Comparison of ENCODE assay signal across 20 cellular contexts in the genomic region with DNA sequence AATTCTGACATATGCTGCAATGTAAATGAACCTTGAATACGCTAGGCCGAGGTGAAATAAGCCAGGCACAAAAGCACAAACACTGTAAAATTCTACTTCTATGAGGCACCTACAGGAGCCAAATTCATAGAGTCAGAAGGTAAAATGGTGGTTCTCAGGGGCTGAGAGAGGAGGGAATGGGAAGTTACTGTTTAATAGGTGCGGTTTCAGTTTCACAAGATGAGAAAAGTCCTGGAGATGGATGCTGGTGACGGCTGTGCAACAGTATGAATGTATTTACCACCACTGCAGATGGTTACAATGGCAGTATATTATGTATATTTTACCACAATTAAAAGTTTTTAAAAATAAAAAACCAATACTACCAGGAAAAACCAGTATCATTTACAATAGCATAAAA. TPM values are rescaled to one million over a fixed set of nuclear protein-coding genes. Genes with fewer than 3 reads are reported as not detected.
A peak's percentile ranks its signal among the peaks of the same experiment; 100 is the strongest.
DNase-seq lines count a peak whose midpoint lies in the region; ATAC-seq and FAIRE-seq lines count a peak whose summit lies in the region.
"Had no signal": no experiment of that assay in that cellular context is flagged by ENCODE, and none has a peak within 500 bp of the region (broad histone marks: within the 10 kb centered on the region; RNA-seq: fewer than 3 reads in every experiment).

No MANE protein-coding gene starts in this region.

- DNase-seq in GM18507 (ENCODE audit: extremely low spot score, insufficient read length, low read depth) (no peak), RPMI8226 (peak; percentile 78), immature natural killer cell (no peak), cardiac septum (ENCODE audit: low spot score) (no peak)
- no peak for DNase-seq in activated CD4-positive, alpha-beta T cell treated with anti-CD3 and anti-CD28 coated beads for 36 hours
- no peak for DNase-seq in activated CD4-positive, alpha-beta T cell treated with anti-CD3 and anti-CD28 coated beads for 48 hours
- DNase-seq: activated CD4-positive, alpha-beta T cell treated with anti-CD3 and anti-CD28 coated beads, Interleukin-2, amount 50 U/mL, for 1 hour; activated gamma-delta T cell treated with Interleukin-2 at 50 U/mL for 16 hours; endodermal cell; foreskin keratinocyte; NCI-H1105; NCI-H345 had no signal

- intact Hi-C loops in activated CD4-positive, alpha-beta T cell treated with anti-CD3 and anti-CD28 coated beads for 36 hours (cut with DNase I, micrococcal nuclease): no loop called here
- intact Hi-C loops in cardiac septum (cut with DNase I): no loop called here

- no peak overlapping the region for H3K9ac ChIP-seq in BLaER1

- no peaks in the 10 kb centered on the region for H3K9me3 Mint-ChIP-seq in immature natural killer cell
- H3K9me3 Mint-ChIP-seq in activated CD4-positive, alpha-beta T cell treated with anti-CD3 and anti-CD28 coated beads for 36 hours (ENCODE audit: low read depth): no peaks in the 10 kb centered on the region
- H3K9me3 Mint-ChIP-seq: endodermal cell; T-helper 1 cell treated with Interleukin-12 subunit alpha and Interleukin-12 subunit beta and Interleukin-4 antibody, amounts not matched to agents 30 μg/mL and 1 μg/mL, for 36 hours had no signal

- H3K9me3 ChIP-seq in BLaER1: no peaks in the 10 kb centered on the region
- H3K9me3 ChIP-seq: pancreas, thoracic aorta had no signal

- H3K4me3 ChIP-seq in BLaER1: no peak overlapping the region
- H3K4me3 ChIP-seq: pancreas, thoracic aorta had no signal

- FAIRE-seq in GM18507 (lab: Jason Lieb, UNC): peak; percentile 84
- FAIRE-seq: GM12891, islet of Langerhans, pancreas had no signal

- peaks cover 16 to 20% (median 18%) of the 10 kb centered on the region in 3 donors for H3K27me3 Mint-ChIP-seq in immature natural killer cell (ENCODE audit: low read depth in 3 of 3)
- H3K27me3 Mint-ChIP-seq in activated CD4-positive, alpha-beta T cell treated with anti-CD3 and anti-CD28 coated beads for 36 hours: no peaks in the 10 kb centered on the region

- peak overlapping the region in 1 of 5 donors; percentile 43 for H3K4me3 Mint-ChIP-seq in immature natural killer cell
- H3K4me3 Mint-ChIP-seq in activated CD4-positive, alpha-beta T cell treated with anti-CD3 and anti-CD28 coated beads for 36 hours: no peak overlapping the region
- H3K4me3 Mint-ChIP-seq: endodermal cell had no signal

- CTCF ChIA-PET in activated CD4-positive, alpha-beta T cell treated with anti-CD3 and anti-CD28 coated beads for 36 hours (lab: Charles Lee): interaction anchor here (0.6 to 2.5 kb wide), 5 partner anchors 9 to 45 kb away, joined by 3 to 14 read pairs (median 9); no protein-coding TSS in a partner anchor

- H3K27ac ChIP-seq in BLaER1: no peak overlapping the region
- H3K27ac ChIP-seq: foreskin keratinocyte, pancreas, thoracic aorta had no signal

- no peaks in the 10 kb centered on the region for H3K36me3 ChIP-seq in BLaER1
- H3K36me3 ChIP-seq: pancreas, thoracic aorta had no signal

- peak overlapping the region; percentile 99 to 100 (median 100) for H3K27ac Mint-ChIP-seq in immature natural killer cell
- H3K27ac Mint-ChIP-seq in activated CD4-positive, alpha-beta T cell treated with anti-CD3 and anti-CD28 coated beads for 36 hours: no peak overlapping the region
- H3K27ac Mint-ChIP-seq: endodermal cell; T-helper 1 cell treated with Interleukin-12 subunit alpha and Interleukin-12 subunit beta and Interleukin-4 antibody, amounts not matched to agents 30 μg/mL and 1 μg/mL, for 36 hours had no signal

- H4K20me1 ChIP-seq in BLaER1: peaks cover 52% of the 10 kb centered on the region

- H3K27me3 ChIP-seq in BLaER1: no peaks in the 10 kb centered on the region
- H3K27me3 ChIP-seq: foreskin keratinocyte, pancreas had no signal

- H3K36me3 Mint-ChIP-seq in immature natural killer cell: peaks cover 0 to 3% (median 0%) of the 10 kb centered on the region in 3 donors
- H3K36me3 Mint-ChIP-seq in activated CD4-positive, alpha-beta T cell treated with anti-CD3 and anti-CD28 coated beads for 36 hours (ENCODE audit: low read depth): peaks cover 8% of the 10 kb centered on the region

- POLR2A ChIA-PET in activated CD4-positive, alpha-beta T cell treated with anti-CD3 and anti-CD28 coated beads for 36 hours (lab: Charles Lee): no interaction called here

- peaks cover 92% of the 10 kb centered on the region for H3K4me1 ChIP-seq in BLaER1
- H3K4me1 ChIP-seq: foreskin keratinocyte had no signal

- no peak for ATAC-seq in HG03095 (IDR thresholded peaks at IDR 0.05; ENCODE audit: unreplicated experiment)
- ATAC-seq in activated CD4-positive, alpha-beta T cell treated with anti-CD3 and anti-CD28 coated beads for 36 hours: no peak
- ATAC-seq: foreskin keratinocyte, Panc1, pancreas had no signal

- peaks cover 78 to 82% of the 10 kb centered on the region in 2 donors for H3K4me1 Mint-ChIP-seq in immature natural killer cell
- peaks cover 72% of the 10 kb centered on the region for H3K4me1 Mint-ChIP-seq in activated CD4-positive, alpha-beta T cell treated with anti-CD3 and anti-CD28 coated beads for 36 hours

- peak overlapping the region; percentile 94 for H3K4me2 ChIP-seq in BLaER1

RNA-seq across cellular contexts. Expression of gene TNK2, which starts 4.0 kb away (rescaled TPM):
- polyA plus RNA-seq in immature natural killer cell: 1 to 10 TPM; 1.4 to 4.9 (median 1.6) TPM
- total RNA-seq in activated CD4-positive, alpha-beta T cell treated with anti-CD3 and anti-CD28 coated beads for 36 hours: 10 to 100 TPM; 49.9 to 54.2 TPM
- 48.3 TPM for total RNA-seq in cardiac septum
